In genomic region chr11:111632798-111633197, GRCh38 we compare ENCODE assay signal across 16 cellular contexts. TPM values are rescaled to one million over a fixed set of nuclear protein-coding genes. Genes with fewer than 3 reads are reported as not detected.
DNase-seq lines count a peak whose midpoint lies in the region; ATAC-seq, FAIRE-seq and TF ChIP-seq lines count a peak whose summit lies in the region.
"Had no signal": no experiment of that assay in that cellular context is flagged by ENCODE, and none has a peak within 500 bp of the region (broad histone marks: within the 10 kb centered on the region; RNA-seq: fewer than 3 reads in every experiment).

No MANE protein-coding gene starts in this region.

- H3K27ac ChIP-seq in left ventricle myocardium inferior (replicated peaks) = peak overlapping the region; percentile 54
- H3K27ac ChIP-seq in heart left ventricle = peak overlapping the region in 4 of 12 donors; percentile 1 to 53 (median 10)
- no peak overlapping the region for H3K27ac ChIP-seq in astrocyte (ENCODE audit: low read depth, low read length)
- peak overlapping the region; percentile 6 to 40 for H3K27ac ChIP-seq in liver (ENCODE audit: low read depth in 1 of 2, low read length in 2 of 2)
- peak overlapping the region; percentile 44 for H3K27ac ChIP-seq in upper lobe of right lung
- peak overlapping the region in 1 of 2 donors; percentile 32 for H3K27ac ChIP-seq in small intestine (ENCODE audit: low read depth in 1 of 2, low read length in 1 of 2)
- H3K27ac ChIP-seq: coronary artery had no signal

- no peaks in the 10 kb centered on the region for H3K9me3 Mint-ChIP-seq in astrocyte (ENCODE audit: unreplicated experiment)
- H3K9me3 Mint-ChIP-seq: activated T-helper 17 cell treated with anti-CD3 and anti-CD28 coated beads, Interleukin-2, amount 50 U/mL, for 72 hours; stimulated activated effector memory CD8-positive, alpha-beta T cell treated with anti-CD3 and anti-CD28 coated beads, Interleukin-12 subunit alpha, Interleukin-12 subunit beta, amount 100 ng/mL, for 72 hours had no signal

- H3K9ac ChIP-seq in astrocyte (ENCODE audit: low read length) = no peak overlapping the region
- no peak overlapping the region for H3K9ac ChIP-seq in liver (ENCODE audit: low read depth in 1 of 2, low read length in 2 of 2)

- intact Hi-C loops in left ventricle myocardium inferior (cut with micrococcal nuclease) = no loop called here
- intact Hi-C loops in heart left ventricle (cut with DNase I) = loop anchor here in 2 of 10 donors (5.0 kb wide), 3 partner anchors 40 to 65 kb away; no protein-coding TSS in a partner anchor
- intact Hi-C loops in upper lobe of right lung (cut with DNase I) = no loop called here

- H3K4me1 ChIP-seq in left ventricle myocardium inferior (peaks cover 73% of the 10 kb centered on the region), heart left ventricle (peaks cover 4 to 61% (median 41%) of the 10 kb centered on the region in 12 donors), astrocyte (ENCODE audit: insufficient read depth, low read length) (peaks cover 52% of the 10 kb centered on the region), liver (ENCODE audit: control insufficient read depth in 4 of 4, insufficient read depth in 4 of 4, low read length in 3 of 4) (peaks cover 20 to 65% (median 57%) of the 10 kb centered on the region in 4 donors), upper lobe of right lung (peaks cover 22% of the 10 kb centered on the region), small intestine (ENCODE audit: control insufficient read depth in 2 of 2, insufficient read depth in 1 of 2, low read depth in 1 of 2, low read length in 1 of 2) (peaks cover 3 to 24% of the 10 kb centered on the region in 2 donors)

- H3K36me3 Mint-ChIP-seq in astrocyte (ENCODE audit: low read depth, unreplicated experiment) = peaks cover 7% of the 10 kb centered on the region

- H3K4me3 Mint-ChIP-seq in astrocyte (ENCODE audit: unreplicated experiment) = no peak overlapping the region
- H3K4me3 Mint-ChIP-seq: activated T-helper 17 cell treated with anti-CD3 and anti-CD28 coated beads, Interleukin-2, amount 50 U/mL, for 72 hours; stimulated activated effector memory CD8-positive, alpha-beta T cell treated with anti-CD3 and anti-CD28 coated beads, Interleukin-12 subunit alpha, Interleukin-12 subunit beta, amount 100 ng/mL, for 72 hours had no signal

- H3K4me2 ChIP-seq in astrocyte (ENCODE audit: low read length) = peak overlapping the region; percentile 54

- ATAC-seq in heart left ventricle = no peak
- ATAC-seq in upper lobe of right lung = no peak
- no peak for ATAC-seq in GM18861 (IDR thresholded peaks at IDR 0.05; ENCODE audit: unreplicated experiment)
- ATAC-seq: activated T-helper 17 cell treated with anti-CD3 and anti-CD28 coated beads, Interleukin-2, amount 50 U/mL, for 72 hours; stimulated activated effector memory CD8-positive, alpha-beta T cell treated with anti-CD3 and anti-CD28 coated beads, Interleukin-12 subunit alpha, Interleukin-12 subunit beta, amount 100 ng/mL, for 72 hours had no signal

- H3K36me3 ChIP-seq in left ventricle myocardium inferior (peaks cover 5% of the 10 kb centered on the region), heart left ventricle (peaks cover 0 to 14% (median 2%) of the 10 kb centered on the region in 9 donors), astrocyte (ENCODE audit: insufficient read depth, low read length) (peaks cover 2% of the 10 kb centered on the region), liver (ENCODE audit: control insufficient read depth in 4 of 4, insufficient read depth in 3 of 4, low read depth in 1 of 4, low read length in 3 of 4) (peaks cover 0 to 2% (median 1%) of the 10 kb centered on the region in 4 donors), upper lobe of right lung (no peaks in the 10 kb centered on the region), small intestine (ENCODE audit: control insufficient read depth in 2 of 2, insufficient read depth in 2 of 2, low read length in 2 of 2) (no peaks in the 10 kb centered on the region), MG63 (peaks cover 20% of the 10 kb centered on the region)

- no peak for DNase-seq in left ventricle myocardium inferior
- no peak for DNase-seq in heart left ventricle
- DNase-seq in astrocyte (ENCODE audit: low read depth) = no peak
- no peak for DNase-seq in upper lobe of right lung
- no peak for DNase-seq in small intestine
- DNase-seq in MG63 = no peak
- DNase-seq: GF-D8, HCEC 1CT, mucosa of descending colon, NCI-H1048, NCI-H446 treated with DMSO at 0.1 percent for 48 hours had no signal

- H3K9me3 ChIP-seq in left ventricle myocardium inferior (replicated peaks) = no peaks in the 10 kb centered on the region
- no peaks in the 10 kb centered on the region for H3K9me3 ChIP-seq in heart left ventricle
- H3K9me3 ChIP-seq in astrocyte (ENCODE audit: insufficient read depth, low read depth, low read length) = no peaks in the 10 kb centered on the region
- H3K9me3 ChIP-seq in liver (ENCODE audit: control insufficient read depth in 4 of 4, low read length in 3 of 4) = no peaks in the 10 kb centered on the region
- no peaks in the 10 kb centered on the region for H3K9me3 ChIP-seq in upper lobe of right lung
- H3K9me3 ChIP-seq in small intestine (ENCODE audit: control insufficient read depth, low read depth) = no peaks in the 10 kb centered on the region
- H3K9me3 ChIP-seq in MG63 = no peaks in the 10 kb centered on the region
- H3K9me3 ChIP-seq: mucosa of descending colon had no signal

- TF ChIP-seq POLR2A in heart left ventricle (IDR thresholded peaks at IDR 0.05) = no peak

- H3K4me3 ChIP-seq in left ventricle myocardium inferior = no peak overlapping the region
- H3K4me3 ChIP-seq in heart left ventricle = no peak overlapping the region
- H3K4me3 ChIP-seq in astrocyte (ENCODE audit: insufficient read depth, low read depth, low read length) = no peak overlapping the region
- H3K4me3 ChIP-seq in liver (ENCODE audit: low read depth in 1 of 3, low read length in 3 of 3) = no peak overlapping the region
- H3K4me3 ChIP-seq in upper lobe of right lung = no peak overlapping the region
- H3K4me3 ChIP-seq in small intestine (ENCODE audit: low read depth in 1 of 2, low read length in 2 of 2) = no peak overlapping the region
- H3K4me3 ChIP-seq in MG63 = no peak overlapping the region
- H3K4me3 ChIP-seq: coronary artery, mucosa of descending colon had no signal

- no peaks in the 10 kb centered on the region for H3K27me3 Mint-ChIP-seq in astrocyte (ENCODE audit: low read depth, unreplicated experiment)
- H3K27me3 Mint-ChIP-seq: activated T-helper 17 cell treated with anti-CD3 and anti-CD28 coated beads, Interleukin-2, amount 50 U/mL, for 72 hours had no signal

- peaks cover 31% of the 10 kb centered on the region for H3K4me1 Mint-ChIP-seq in astrocyte (ENCODE audit: low read depth, unreplicated experiment)

- no peak for TF ChIP-seq RAD21 in liver (IDR thresholded peaks at IDR 0.05)

- no peak for TF ChIP-seq CTCF in left ventricle myocardium inferior (IDR thresholded peaks at IDR 0.05; ENCODE audit: borderline replicate concordance)
- TF ChIP-seq CTCF in heart left ventricle (IDR thresholded peaks at IDR 0.05) = no peak
- TF ChIP-seq CTCF in astrocyte (IDR thresholded peaks at IDR 0.05; ENCODE audit: insufficient read depth, low read depth, low read length) = no peak
- no peak for TF ChIP-seq CTCF in liver (IDR thresholded peaks at IDR 0.05; ENCODE audit: low read depth, low read length, missing input control)
- no peak for TF ChIP-seq CTCF in upper lobe of right lung (IDR thresholded peaks at IDR 0.05)

- FAIRE-seq in astrocyte (lab: Jason Lieb, UNC) = no peak
- FAIRE-seq in small intestine (lab: Jason Lieb, UNC) = no peak

- H3K27ac Mint-ChIP-seq in astrocyte (ENCODE audit: unreplicated experiment) = peak overlapping the region; percentile 27
- H3K27ac Mint-ChIP-seq: activated T-helper 17 cell treated with anti-CD3 and anti-CD28 coated beads, Interleukin-2, amount 50 U/mL, for 72 hours; stimulated activated effector memory CD8-positive, alpha-beta T cell treated with anti-CD3 and anti-CD28 coated beads, Interleukin-12 subunit alpha, Interleukin-12 subunit beta, amount 100 ng/mL, for 72 hours had no signal

- H3K27me3 ChIP-seq in left ventricle myocardium inferior (ENCODE audit: low read depth) = no peaks in the 10 kb centered on the region
- no peaks in the 10 kb centered on the region for H3K27me3 ChIP-seq in heart left ventricle
- no peaks in the 10 kb centered on the region for H3K27me3 ChIP-seq in astrocyte (ENCODE audit: insufficient read depth, low read length)
- no peaks in the 10 kb centered on the region for H3K27me3 ChIP-seq in liver (ENCODE audit: control insufficient read depth in 4 of 4, insufficient read depth in 4 of 4, low read length in 3 of 4)
- H3K27me3 ChIP-seq in upper lobe of right lung = no peaks in the 10 kb centered on the region
- no peaks in the 10 kb centered on the region for H3K27me3 ChIP-seq in small intestine (ENCODE audit: control insufficient read depth in 2 of 2, insufficient read depth in 2 of 2, low read length in 2 of 2)
- no peaks in the 10 kb centered on the region for H3K27me3 ChIP-seq in MG63

- no peak overlapping the region for H2AFZ ChIP-seq in astrocyte (ENCODE audit: low read depth, low read length)

- peaks cover 6% of the 10 kb centered on the region for H3K79me2 ChIP-seq in astrocyte (ENCODE audit: insufficient read depth, low read length)

- no peaks in the 10 kb centered on the region for H4K20me1 ChIP-seq in astrocyte (ENCODE audit: insufficient read depth, low read length)

- 19 to 38% (median 32%) methylated on average over 1 of the region's 1 CpG for WGBS in heart left ventricle, 4 donors
- 20% methylated on average over 1 of the region's 1 CpG for WGBS in liver
- WGBS in small intestine, 3 donors = 4 to 52% (median 21%) methylated on average over 1 of the region's 1 CpG

TF ChIP-seq in liver, 16 proteins besides CTCF, POLR2A, EP300 and RAD21 (continues in another document):
- no peak for TF ChIP-seq NR2F2 (IDR thresholded peaks at IDR 0.05)
- TF ChIP-seq FOXA1 (IDR thresholded peaks at IDR 0.05) = no peak
- no peak for TF ChIP-seq SP1 (IDR thresholded peaks at IDR 0.05)

RNA-seq across cellular contexts. Expression of gene SIK2, which starts 30.5 kb away (rescaled TPM):
- total RNA-seq in left ventricle myocardium inferior = 16.3 TPM
- 10 to 100 TPM; 15.9 to 45.8 (median 27.7) TPM for total RNA-seq in heart left ventricle
- polyA plus RNA-seq in heart left ventricle = 10 to 100 TPM in 1 of 2 donors, 1 to 10 TPM in 1; 4.1 to 23.1 TPM
- total RNA-seq in astrocyte = 14.3 and 15.0 TPM in 2 replicates
- total RNA-seq in liver = 10 to 100 TPM; 10.4 to 15.0 TPM
- polyA plus RNA-seq in liver = 1 to 10 TPM; 6.5 to 8.2 TPM
- 32.6 TPM for total RNA-seq in upper lobe of right lung
- polyA plus RNA-seq in small intestine = 1 to 10 TPM; 3.8 to 7.4 (median 3.8) TPM
- total RNA-seq in MG63 (2014; rRNA removed; shearing (Covaris generic); ENCODE audit: low replicate concordance) = 4.6 and 10.3 TPM in 2 replicates
